34 cellular contexts compared by ENCODE assay signal in genomic region chr19:56736571-56736970, GRCh38.
"Had no signal": no experiment of that assay in that cellular context is flagged by ENCODE, and none has a peak within 500 bp of the region (broad histone marks: within the 10 kb centered on the region; RNA-seq: fewer than 3 reads in every experiment).

No MANE protein-coding gene starts in this region.

- H3K27ac ChIP-seq: KMS-11 had no signal

- H3K4me2 ChIP-seq: KMS-11 had no signal

- DNase-seq: Kasumi-1, KG1, MG63, MM.1S, MV-4-11, NCI-H1048, NCI-H1092, NCI-H1092 treated with DMSO at 0.1 percent for 48 hours, NCI-H1105, NCI-H1105 treated with DMSO at 0.1 percent for 48 hours, NCI-H1417, NCI-H1417 treated with DMSO at 0.1 percent for 48 hours, NCI-H1436, NCI-H1436 treated with DMSO at 0.1 percent for 48 hours, NCI-H146, NCI-H1694, NCI-H1694 treated with DMSO at 0.1 percent for 48 hours, NCI-H187, NCI-H187 treated with DMSO at 0.1 percent for 48 hours, NCI-H1930, NCI-H2029, NCI-H2029 treated with DMSO at 0.1 percent for 48 hours, NCI-H2081, NCI-H2081 treated with DMSO at 0.1 percent for 48 hours, NCI-H2107, NCI-H2171, NCI-H2171 treated with DMSO at 0.1 percent for 48 hours, NCI-H2227 treated with DMSO at 0.1 percent for 48 hours, NCI-H226, NCI-H345, NCI-H446, NCI-H446 treated with DMSO at 0.1 percent for 48 hours, NCI-H510A had no signal

- H3K27me3 ChIP-seq: MG63 had no signal

- H3K9me3 ChIP-seq: MG63 had no signal

- H3K4me3 ChIP-seq: MG63 had no signal

- H3K9ac ChIP-seq: KMS-11 had no signal

- H3K36me3 ChIP-seq: MG63 had no signal
